ENCODE assay signal across 11 cellular contexts in the genomic region with DNA sequence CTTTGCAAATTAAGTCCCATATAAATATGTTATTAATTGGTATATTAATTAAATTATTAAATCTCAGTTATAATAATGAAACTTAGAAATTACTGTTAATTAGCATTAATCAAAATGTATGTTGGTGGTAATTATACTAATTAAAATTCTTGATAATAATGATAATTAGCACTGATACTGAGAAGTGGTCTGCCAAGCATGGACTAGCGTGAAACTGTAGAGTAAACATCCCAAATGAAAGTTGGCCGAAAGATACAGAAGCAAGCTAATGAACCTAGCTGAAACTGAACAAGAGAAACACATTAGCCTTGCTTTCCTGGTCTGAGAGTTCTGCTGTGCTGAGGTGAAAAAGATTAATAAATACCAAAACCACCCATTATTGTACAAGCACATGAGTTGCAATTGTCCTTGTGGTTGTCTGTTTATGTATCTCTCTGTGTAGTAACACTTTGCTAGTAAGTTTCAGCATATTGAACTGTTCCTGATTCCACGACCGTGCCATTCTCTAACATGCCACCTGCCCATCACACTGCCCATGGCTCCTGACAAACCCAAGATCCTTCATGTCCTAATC.
"Had no signal": no experiment of that assay in that cellular context is flagged by ENCODE, and none has a peak within 500 bp of the region (broad histone marks: within the 10 kb centered on the region; RNA-seq: fewer than 3 reads in every experiment).

No MANE protein-coding gene starts in this region.

- H3K27ac ChIP-seq: GM23248 had no signal

- H3K9ac ChIP-seq: GM23248 had no signal

- FAIRE-seq: H1, H54 had no signal

- ATAC-seq: GM23338, HCT116 had no signal

- DNase-seq: GM23248, GOT3, H7, H9, HCEC 1CT, HFFc6 had no signal

- H3K4me2 ChIP-seq: GM23338 had no signal

- H3K36me3 ChIP-seq: HAP-1 had no signal

- H3K4me1 ChIP-seq: HAP-1 had no signal

- H3K9me3 ChIP-seq: HAP-1 had no signal

- H2AFZ ChIP-seq: GM23248, GM23338 had no signal

- H3K4me3 ChIP-seq: GM23248, GM23338, HAP-1 had no signal
